ENCODE assay signal across 13 cellular contexts in genomic region chr1:100883963-100884362, GRCh38. TPM values are rescaled to one million over a fixed set of nuclear protein-coding genes. Genes with fewer than 3 reads are reported as not detected.
DNase-seq lines count a peak whose midpoint lies in the region; ATAC-seq, FAIRE-seq and TF ChIP-seq lines count a peak whose summit lies in the region.
"Had no signal": no experiment of that assay in that cellular context is flagged by ENCODE, and none has a peak within 500 bp of the region (broad histone marks: within the 10 kb centered on the region; RNA-seq: fewer than 3 reads in every experiment).

No MANE protein-coding gene starts in this region.

- FAIRE-seq in RCC 7860 (lab: Jason Lieb, UNC), result peak; percentile 88
- FAIRE-seq: endometrium had no signal

- DNase-seq in activated CD4-positive, alpha-beta T cell treated with anti-CD3 and anti-CD28 coated beads for 36 hours, result no peak
- no peak for DNase-seq in activated CD4-positive, alpha-beta T cell treated with anti-CD3 and anti-CD28 coated beads for 1 hour
- DNase-seq in RCC 7860 (ENCODE audit: low spot score) (peak; percentile 61), fibroblast of lung (ENCODE audit: low read depth in 2 of 2) (peak; percentile 53 to 67), GDM1 (lab: John Stamatoyannopoulos, UW) (no peak)
- no peak for DNase-seq in activated CD4-positive, alpha-beta memory T cell treated with anti-CD3 and anti-CD28 coated beads for 36 hours
- DNase-seq: activated naive CD4-positive, alpha-beta T cell treated with Interleukin-2 at 50 U/mL for 16 hours; lower lobe of right lung; stimulated activated naive CD8-positive, alpha-beta T cell treated with anti-CD3 and anti-CD28 coated beads, Interleukin-15, Interleukin-2, amounts not matched to agents 100 U/mL and 50 U/mL, for 24 hours had no signal

- H3K27ac Mint-ChIP-seq in activated CD4-positive, alpha-beta T cell treated with anti-CD3 and anti-CD28 coated beads for 36 hours, result no peak overlapping the region
- no peak overlapping the region for H3K27ac Mint-ChIP-seq in activated CD4-positive, alpha-beta memory T cell treated with anti-CD3 and anti-CD28 coated beads for 36 hours

- no peaks in the 10 kb centered on the region for H3K36me3 ChIP-seq in fibroblast of lung (ENCODE audit: control insufficient read depth, insufficient read depth, low read length)
- H3K36me3 ChIP-seq: lower lobe of right lung had no signal

- no peak overlapping the region for H3K9ac ChIP-seq in fibroblast of lung (ENCODE audit: insufficient read depth, low read length)

- H2AFZ ChIP-seq in fibroblast of lung (ENCODE audit: low read length), result no peak overlapping the region

- H3K4me2 ChIP-seq in fibroblast of lung (ENCODE audit: extremely low read depth, insufficient read depth, low read length), result no peak overlapping the region

- H3K79me2 ChIP-seq in fibroblast of lung (ENCODE audit: control insufficient read depth, insufficient read depth, low read length), result no peaks in the 10 kb centered on the region

- H3K27me3 Mint-ChIP-seq in activated CD4-positive, alpha-beta T cell treated with anti-CD3 and anti-CD28 coated beads for 36 hours, result no peaks in the 10 kb centered on the region
- H3K27me3 Mint-ChIP-seq in activated CD4-positive, alpha-beta memory T cell treated with anti-CD3 and anti-CD28 coated beads for 36 hours, result no peaks in the 10 kb centered on the region

- no peaks in the 10 kb centered on the region for H3K9me3 ChIP-seq in fibroblast of lung (ENCODE audit: control insufficient read depth, insufficient read depth, low read depth, low read length)
- H3K9me3 ChIP-seq: lower lobe of right lung had no signal

- no peaks in the 10 kb centered on the region for H3K4me1 Mint-ChIP-seq in activated CD4-positive, alpha-beta T cell treated with anti-CD3 and anti-CD28 coated beads for 36 hours
- H3K4me1 Mint-ChIP-seq in activated CD4-positive, alpha-beta memory T cell treated with anti-CD3 and anti-CD28 coated beads for 36 hours (ENCODE audit: low read depth), result peaks cover 1% of the 10 kb centered on the region

- H3K27me3 ChIP-seq in fibroblast of lung (ENCODE audit: control insufficient read depth, insufficient read depth, low read length), result no peaks in the 10 kb centered on the region

- intact Hi-C loops in activated CD4-positive, alpha-beta T cell treated with anti-CD3 and anti-CD28 coated beads for 36 hours (cut with DNase I, micrococcal nuclease), result no loop called here
- intact Hi-C loops in activated CD4-positive, alpha-beta memory T cell treated with anti-CD3 and anti-CD28 coated beads for 36 hours (cut with micrococcal nuclease), result no loop called here

- peak in 1 of 2 donors; percentile 1 for TF ChIP-seq CTCF in fibroblast of lung (conservative IDR thresholded peaks at IDR 0.05 in 1 of 2, IDR thresholded peaks at IDR 0.05 in 1 of 2; ENCODE audit: low read depth in 1 of 2, low read length in 2 of 2)

- H3K27ac ChIP-seq in fibroblast of lung (ENCODE audit: insufficient read depth, low read length), result no peak overlapping the region
- H3K27ac ChIP-seq: lower lobe of right lung had no signal

- POLR2A ChIA-PET in activated CD4-positive, alpha-beta T cell treated with anti-CD3 and anti-CD28 coated beads for 36 hours (lab: Charles Lee), result interaction anchor here (0.6 kb wide), 1 partner anchor 385 kb away, joined by 6 read pairs; no protein-coding TSS in a partner anchor
- POLR2A ChIA-PET in activated CD4-positive, alpha-beta memory T cell treated with anti-CD3 and anti-CD28 coated beads for 36 hours (lab: Charles Lee), result interaction anchor here (1.6 kb wide), 1 partner anchor 12 kb away, joined by 4 read pairs; the partner anchor contains the start of gene SLC30A7

- H3K9me3 Mint-ChIP-seq in activated CD4-positive, alpha-beta T cell treated with anti-CD3 and anti-CD28 coated beads for 36 hours (ENCODE audit: low read depth), result no peaks in the 10 kb centered on the region
- peaks cover 10% of the 10 kb centered on the region for H3K9me3 Mint-ChIP-seq in activated CD4-positive, alpha-beta memory T cell treated with anti-CD3 and anti-CD28 coated beads for 36 hours

- no peaks in the 10 kb centered on the region for H4K20me1 ChIP-seq in fibroblast of lung (ENCODE audit: control insufficient read depth, extremely low read depth, insufficient read depth, low read length)

- H3K4me1 ChIP-seq in fibroblast of lung (ENCODE audit: control insufficient read depth, extremely low read depth, insufficient read depth, low read length), result no peaks in the 10 kb centered on the region
- H3K4me1 ChIP-seq: lower lobe of right lung had no signal

- CTCF ChIA-PET in activated CD4-positive, alpha-beta T cell treated with anti-CD3 and anti-CD28 coated beads for 36 hours (lab: Charles Lee), result interaction anchor here (1.1 to 4.7 kb wide), 2 partner anchors 14 to 15 kb away, joined by 3 to 17 read pairs; no protein-coding TSS in a partner anchor
- CTCF ChIA-PET in activated CD4-positive, alpha-beta memory T cell treated with anti-CD3 and anti-CD28 coated beads for 36 hours (lab: Charles Lee), result no interaction called here

- no peak overlapping the region for H3K4me3 Mint-ChIP-seq in activated CD4-positive, alpha-beta T cell treated with anti-CD3 and anti-CD28 coated beads for 36 hours
- no peak overlapping the region for H3K4me3 Mint-ChIP-seq in activated CD4-positive, alpha-beta memory T cell treated with anti-CD3 and anti-CD28 coated beads for 36 hours
- H3K4me3 Mint-ChIP-seq: CD14-positive monocyte had no signal

- ATAC-seq in activated CD4-positive, alpha-beta T cell treated with anti-CD3 and anti-CD28 coated beads for 36 hours, result peak; percentile 60
- ATAC-seq in GM21515 (IDR thresholded peaks at IDR 0.05; ENCODE audit: unreplicated experiment) (no peak), HG03442 (IDR thresholded peaks at IDR 0.05; ENCODE audit: unreplicated experiment) (no peak)
- ATAC-seq: lower lobe of right lung; stimulated activated naive CD8-positive, alpha-beta T cell treated with anti-CD3 and anti-CD28 coated beads, Interleukin-15, Interleukin-2, amounts not matched to agents 100 U/mL and 50 U/mL, for 24 hours had no signal

- peaks cover 3% of the 10 kb centered on the region for H3K36me3 Mint-ChIP-seq in activated CD4-positive, alpha-beta T cell treated with anti-CD3 and anti-CD28 coated beads for 36 hours (ENCODE audit: low read depth)
- H3K36me3 Mint-ChIP-seq in activated CD4-positive, alpha-beta memory T cell treated with anti-CD3 and anti-CD28 coated beads for 36 hours, result peaks cover 1% of the 10 kb centered on the region

- H3K4me3 ChIP-seq in fibroblast of lung (replicated peaks in 1 of 4; ENCODE audit: control extremely low read depth in 1 of 4, insufficient read depth in 1 of 4, low read depth in 3 of 4, low read length in 4 of 4), result no peak overlapping the region
- H3K4me3 ChIP-seq: lower lobe of right lung had no signal

RNA-seq across cellular contexts. Expression of gene EXTL2, which starts 10.7 kb away (rescaled TPM):
- 1 to 10 TPM; 4.5 to 5.0 TPM for total RNA-seq in activated CD4-positive, alpha-beta T cell treated with anti-CD3 and anti-CD28 coated beads for 36 hours
- 18.5 and 22.1 TPM in 2 replicates for total RNA-seq in fibroblast of lung
- polyA plus RNA-seq in fibroblast of lung, result 25.2 and 43.7 TPM in 2 replicates
- 14.9 and 21.1 TPM in 2 replicates for polyA plus RNA-seq in fibroblast of lung (2012)
- 2.3 and 3.8 TPM in 2 replicates for polyA minus RNA-seq in fibroblast of lung (ENCODE audit: low replicate concordance)
- 1 to 10 TPM; 3.0 to 3.9 TPM for total RNA-seq in activated CD4-positive, alpha-beta memory T cell treated with anti-CD3 and anti-CD28 coated beads for 36 hours

RNA-seq across cellular contexts. Expression of gene SLC30A7, which starts 11.9 kb away (rescaled TPM):
- total RNA-seq in activated CD4-positive, alpha-beta T cell treated with anti-CD3 and anti-CD28 coated beads for 36 hours, result 10 to 100 TPM; 33.2 to 34.6 TPM
- 23.1 and 26.7 TPM in 2 replicates for total RNA-seq in fibroblast of lung
- polyA plus RNA-seq in fibroblast of lung, result 24.7 and 37.4 TPM in 2 replicates
- polyA plus RNA-seq in fibroblast of lung (2012), result 8.9 and 14.9 TPM in 2 replicates
- 20.5 and 33.1 TPM in 2 replicates for polyA minus RNA-seq in fibroblast of lung (ENCODE audit: low replicate concordance)
- 10 to 100 TPM; 40.0 to 43.4 TPM for total RNA-seq in activated CD4-positive, alpha-beta memory T cell treated with anti-CD3 and anti-CD28 coated beads for 36 hours

Comparison
In these comparisons a context has a peak if more than half of its experiments do, and no peak if none do; other contexts are left out.
1. DNase-seq: peak in RCC 7860 (single experiment) and fibroblast of lung (2 of 2); none in activated CD4-positive, alpha-beta T cell treated with anti-CD3 and anti-CD28 coated beads for 36 hours (single experiment), activated CD4-positive, alpha-beta T cell treated with anti-CD3 and anti-CD28 coated beads for 1 hour (single experiment), GDM1 (single experiment) and activated CD4-positive, alpha-beta memory T cell treated with anti-CD3 and anti-CD28 coated beads for 36 hours (single experiment).